8 cellular contexts compared by ENCODE assay signal in the genomic region with DNA sequence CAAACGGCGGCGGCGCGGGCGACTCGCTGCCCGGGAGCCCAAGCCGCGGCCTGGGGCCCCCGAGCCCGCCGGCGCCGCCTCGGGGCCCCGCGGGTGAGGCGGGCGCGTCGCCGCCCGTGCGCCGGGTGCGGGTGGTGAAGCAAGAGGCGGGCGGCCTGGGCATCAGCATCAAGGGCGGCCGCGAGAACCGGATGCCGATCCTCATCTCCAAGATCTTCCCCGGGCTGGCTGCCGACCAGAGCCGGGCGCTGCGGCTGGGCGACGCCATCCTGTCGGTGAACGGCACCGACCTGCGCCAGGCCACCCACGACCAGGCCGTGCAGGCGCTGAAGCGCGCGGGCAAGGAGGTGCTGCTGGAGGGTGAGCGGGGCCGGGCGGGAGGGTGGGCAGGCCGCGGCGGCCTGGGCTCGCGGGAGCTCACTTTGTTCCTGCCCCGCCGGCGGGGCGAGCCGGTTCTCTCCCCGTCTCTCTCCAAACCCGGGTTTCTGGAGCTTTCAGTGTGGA. TPM values are rescaled to one million over a fixed set of nuclear protein-coding genes. Genes with fewer than 3 reads are reported as not detected.
DNase-seq lines count a peak whose midpoint lies in the region; ATAC-seq, FAIRE-seq and TF ChIP-seq lines count a peak whose summit lies in the region.

No MANE protein-coding gene starts in this region.

- peaks cover 4% of the 10 kb centered on the region for H3K36me3 Mint-ChIP-seq in T-helper 17 cell (ENCODE audit: low read depth)

- H3K4me2 ChIP-seq in GM12878 (ENCODE audit: control insufficient read depth, insufficient read depth) (peak overlapping the region; percentile 94), skeletal muscle satellite cell (ENCODE audit: low read length) (peak overlapping the region; percentile 92)

- peak overlapping the region; percentile 94 for H3K27ac Mint-ChIP-seq in T-helper 17 cell

- H3K9ac ChIP-seq in GM12878 (ENCODE audit: control insufficient read depth, insufficient read depth, low read length) (peak overlapping the region; percentile 81), iPS-18a (ENCODE audit: low read length) (peak overlapping the region; percentile 82), skeletal muscle satellite cell (ENCODE audit: low read depth, low read length) (peak overlapping the region; percentile 83)

- FAIRE-seq in GM12878 (lab: Jason Lieb, UNC), result no peak

- H3K79me2 ChIP-seq in GM12878 (ENCODE audit: control insufficient read depth, insufficient read depth, low read length), result peaks cover 29% of the 10 kb centered on the region

- TF ChIP-seq CTCF in AG04449 (IDR thresholded peaks at IDR 0.05; ENCODE audit: insufficient read depth, low read length, missing control alignments), result no peak
- no peak for TF ChIP-seq CTCF in GM12878 (IDR thresholded peaks at IDR 0.05 in 2 of 3, conservative IDR thresholded peaks at IDR 0.05 in 1 of 3; ENCODE audit: control insufficient read depth in 2 of 3, extremely low read depth in 1 of 3, insufficient read depth in 1 of 3, low read depth in 3 of 3, low read length in 3 of 3)

- no peak for TF ChIP-seq RAD21 in GM12878 (IDR thresholded peaks at IDR 0.05; ENCODE audit: insufficient read depth, low read depth, low read length)

- under 1% methylated on average over 24 of the region's 66 CpGs for WGBS in GM12878 (ENCODE audit: insufficient coverage, insufficient replicate concordance, low lambda C conversion rate, missing lambda C conversion rate)

- CTCF ChIA-PET in AG04449 (lab: Yijun Ruan, JAX) (interaction anchor here (1.0 to 3.2 kb wide), 5 partner anchors 38 to 285 kb away, joined by 3 to 25 read pairs (median 5); no protein-coding TSS in a partner anchor), GM12878 (lab: Yijun Ruan, JAX) (interaction anchor here (0.6 to 3.5 kb wide), 3 partner anchors 37 to 352 kb away, joined by 3 to 14 read pairs (median 4); no protein-coding TSS in a partner anchor)

- DNase-seq in AG04449 (ENCODE audit: low read depth, low spot score) (no peak), T-helper 17 cell (peak; percentile 21 to 37 (median 32)), GM12878 (ENCODE audit: low read depth, low spot score) (no peak), inferior parietal cortex (ENCODE audit: extremely low spot score) (no peak)

- no peaks in the 10 kb centered on the region for H3K27me3 Mint-ChIP-seq in T-helper 17 cell

- TF ChIP-seq POLR2A in GM12878 (IDR thresholded peaks at IDR 0.05; ENCODE audit: low read depth, low read length), result no peak; the same call in 1 of the 2 replicates

- H3K4me3 ChIP-seq in AG04449 (ENCODE audit: low read depth, low read length) (peak overlapping the region; percentile 76), GM12878 (peak overlapping the region; percentile 88), iPS-18a (ENCODE audit: low read length) (peak overlapping the region; percentile 87), skeletal muscle satellite cell (ENCODE audit: low read length) (peak overlapping the region; percentile 92)

- intact Hi-C loops in GM12878 (cut with micrococcal nuclease; ENCODE audit: unreplicated experiment), result no loop called here

- no peaks in the 10 kb centered on the region for H3K27me3 ChIP-seq in GM12878 (replicated peaks in 1 of 2; ENCODE audit: control insufficient read depth in 2 of 2, insufficient read depth in 2 of 2, low read length in 1 of 2)
- H3K27me3 ChIP-seq in iPS-18a (ENCODE audit: control insufficient read depth, insufficient read depth, low read length), result peaks cover 5% of the 10 kb centered on the region
- no peaks in the 10 kb centered on the region for H3K27me3 ChIP-seq in skeletal muscle satellite cell (ENCODE audit: control insufficient read depth, insufficient read depth, low read length)

- H4K20me1 ChIP-seq in GM12878 (ENCODE audit: control insufficient read depth, insufficient read depth), result no peaks in the 10 kb centered on the region

- H3K9me3 ChIP-seq in T-helper 17 cell (ENCODE audit: control insufficient read depth, low read length, poor library complexity, severe bottlenecking) (no peaks in the 10 kb centered on the region), GM12878 (replicated peaks; ENCODE audit: control insufficient read depth, insufficient read depth, low read length) (no peaks in the 10 kb centered on the region), iPS-18a (ENCODE audit: control insufficient read depth, low read depth, low read length) (no peaks in the 10 kb centered on the region), skeletal muscle satellite cell (replicated peaks; ENCODE audit: low read length) (no peaks in the 10 kb centered on the region)

- H3K4me1 ChIP-seq in GM12878 (ENCODE audit: control insufficient read depth, insufficient read depth, low read length) (peaks cover 22% of the 10 kb centered on the region), iPS-18a (ENCODE audit: control insufficient read depth, low read depth, low read length) (peaks cover 12% of the 10 kb centered on the region), skeletal muscle satellite cell (ENCODE audit: control insufficient read depth, insufficient read depth, low read length) (peaks cover 40% of the 10 kb centered on the region)

- ATAC-seq in GM18861 (IDR thresholded peaks at IDR 0.05; ENCODE audit: unreplicated experiment), result peak; percentile 17
- ATAC-seq in HG03097 (IDR thresholded peaks at IDR 0.05; ENCODE audit: low FRiP score, unreplicated experiment), result peak; percentile 32
- peak; percentile 37 for ATAC-seq in T-helper 17 cell
- ATAC-seq in GM12878, result peak; percentile 43

- RAD21 ChIA-PET in GM12878 (lab: Charles Lee; ENCODE audit: unreplicated experiment), result interaction anchor here (0.6 to 2.1 kb wide), 4 partner anchors 11 to 143 kb away, joined by 3 to 7 read pairs (median 4); a partner anchor contains a TSS

- SMC1A ChIA-PET in GM12878 (lab: Charles Lee; ENCODE audit: uncharacterized antibody, unreplicated experiment), result interaction anchor here (0.8 to 2.2 kb wide), 7 partner anchors 18 to 101 kb away, joined by 3 to 10 read pairs (median 5); no protein-coding TSS in a partner anchor

- TSS peak; percentile 61 for BruUV-seq in GM12878 (replicated peaks; lab: Mats Ljungman, UMichigan)

- POLR2A ChIA-PET in AG04449 (lab: Yijun Ruan, JAX), result interaction anchor here (1.0 to 1.5 kb wide), 2 partner anchors 37 to 152 kb away, joined by 3 to 4 read pairs; a partner anchor contains a TSS
- POLR2A ChIA-PET in GM12878 (lab: Charles Lee), result interaction anchor here (1.0 to 3.0 kb wide), 4 partner anchors 11 to 430 kb away, joined by 3 to 13 read pairs (median 5); no protein-coding TSS in a partner anchor

- H3K27ac ChIP-seq in GM12878 (ENCODE audit: control insufficient read depth, insufficient read depth) (peak overlapping the region; percentile 90), iPS-18a (ENCODE audit: low read length) (no peak overlapping the region)

- peak overlapping the region; percentile 90 for H3K4me3 Mint-ChIP-seq in T-helper 17 cell

- H3K4me1 Mint-ChIP-seq in T-helper 17 cell, result peaks cover 37% of the 10 kb centered on the region

- no peak for TF ChIP-seq EP300 in GM12878 (IDR thresholded peaks at IDR 0.05; ENCODE audit: borderline replicate concordance in 1 of 2, control insufficient read depth in 1 of 2, low read depth in 2 of 2, low read length in 2 of 2)

- peak overlapping the region; percentile 92 for H2AFZ ChIP-seq in GM12878 (ENCODE audit: control insufficient read depth, low read depth, low read length)

- in situ Hi-C loops in GM12878 (cut with MboI), result no loop called here

- H3K36me3 ChIP-seq in GM12878 (ENCODE audit: control insufficient read depth in 2 of 2, insufficient read depth in 2 of 2, low read length in 1 of 2) (no peaks in the 10 kb centered on the region), iPS-18a (ENCODE audit: control insufficient read depth, low read depth, low read length) (no peaks in the 10 kb centered on the region), skeletal muscle satellite cell (ENCODE audit: insufficient read depth, low read length) (no peaks in the 10 kb centered on the region)

RNA-seq across cellular contexts. Expression of a gene that starts 0.5 kb away (rescaled TPM):
- total RNA-seq in T-helper 17 cell (10 to 100 TPM; 15.5 to 17.9 TPM), GM12878 (2014; rRNA removed) (5.2 and 6.9 TPM in 2 replicates), GM12878 (2014; rRNA removed; fragmentation: Illumina TruSeq; extraction: Trizol) (4.8 and 5.5 TPM in 2 replicates), GM12878 (2021) (12.7 and 15.7 TPM in 2 replicates)
- 4.0 and 5.5 TPM in 2 replicates for total RNA-seq in GM12878 (2013; cell fraction: nucleolus; rRNA removed)
- 1.5 TPM for polyA plus RNA-seq in GM12878 (2011; ENCODE audit: low read depth)
- polyA plus RNA-seq in GM12878 (2011; rRNA removed) (6.6 TPM in 2 replicates), GM12878 (2014; fragmentation: Illumina TruSeq; extraction: Trizol) (4.7 and 4.8 TPM in 2 replicates), GM12878 (2014; fragmentation: Nextera tagmentation; extraction: Ambion mirVana) (1 to 10 TPM; 1.2 to 1.4 TPM), GM12878 (2014; rRNA removed) (6.5 and 7.9 TPM in 2 replicates), GM12878 (2016; fragmentation: Nextera tagmentation; extraction: Ambion mirVana) (1 to 10 TPM; 1.3 to 2.2 TPM)
- 3.8 and 4.3 TPM in 2 replicates for polyA plus RNA-seq in GM12878 (2011; cell fraction: cytosol; rRNA removed)
- polyA plus RNA-seq in GM12878 (2011; cell fraction: nucleus; rRNA removed), result 7.3 and 7.5 TPM in 2 replicates
- polyA plus RNA-seq in GM12878 (2012), result 1.9 and 2.6 TPM in 2 replicates
- 6.2 and 7.2 TPM in 2 replicates for polyA minus RNA-seq in GM12878 (2011; rRNA and poly(A)+ RNA removed)
- 7.0 and 7.4 TPM in 2 replicates for polyA minus RNA-seq in GM12878 (2011; cell fraction: cytosol; rRNA and poly(A)+ RNA removed)
- 6.0 and 7.0 TPM in 2 replicates for polyA minus RNA-seq in GM12878 (2011; cell fraction: nucleus; rRNA and poly(A)+ RNA removed)
- total RNA-seq in skeletal muscle satellite cell (2012; rRNA removed), result 24.3 and 25.8 TPM in 2 replicates

RNA-seq across cellular contexts. Expression of a gene that starts 55.0 kb away (rescaled TPM):
- total RNA-seq in T-helper 17 cell (10 to 100 TPM; 29.4 to 47.2 TPM), GM12878 (2014; rRNA removed) (32.4 and 34.6 TPM in 2 replicates), GM12878 (2014; rRNA removed; fragmentation: Illumina TruSeq; extraction: Trizol) (30.9 and 32.5 TPM in 2 replicates), GM12878 (2021) (80.9 and 82.2 TPM in 2 replicates)
- total RNA-seq in GM12878 (2013; cell fraction: nucleolus; rRNA removed), result 38.2 and 39.3 TPM in 2 replicates
- polyA plus RNA-seq in GM12878 (2011; ENCODE audit: low read depth), result 37.1 TPM
- polyA plus RNA-seq in GM12878 (2011; rRNA removed) (84.0 and 101 TPM in 2 replicates), GM12878 (2014; fragmentation: Illumina TruSeq; extraction: Trizol) (97.7 and 111 TPM in 2 replicates), GM12878 (2014; fragmentation: Nextera tagmentation; extraction: Ambion mirVana) (10 to 100 TPM; 52.5 to 85.8 TPM), GM12878 (2014; rRNA removed) (67.5 and 73.4 TPM in 2 replicates), GM12878 (2016; fragmentation: Nextera tagmentation; extraction: Ambion mirVana) (100 to 1,000 TPM; 126 to 131 TPM)
- polyA plus RNA-seq in GM12878 (2011; cell fraction: cytosol; rRNA removed), result 78.8 and 86.9 TPM in 2 replicates
- 75.7 and 80.1 TPM in 2 replicates for polyA plus RNA-seq in GM12878 (2011; cell fraction: nucleus; rRNA removed)
- 38.1 and 42.2 TPM in 2 replicates for polyA plus RNA-seq in GM12878 (2012)
- 133 and 164 TPM in 2 replicates for polyA minus RNA-seq in GM12878 (2011; rRNA and poly(A)+ RNA removed)
- 25.5 and 45.0 TPM in 2 replicates for polyA minus RNA-seq in GM12878 (2011; cell fraction: cytosol; rRNA and poly(A)+ RNA removed)
- 21.5 and 43.9 TPM in 2 replicates for polyA minus RNA-seq in GM12878 (2011; cell fraction: nucleus; rRNA and poly(A)+ RNA removed)
- 18.3 and 22.5 TPM in 2 replicates for total RNA-seq in skeletal muscle satellite cell (2012; rRNA removed)

RNA-seq across cellular contexts. Expression of a gene that starts 55.1 kb away (rescaled TPM):
- total RNA-seq in T-helper 17 cell (10 to 100 TPM; 66.1 to 68.5 TPM), GM12878 (2014; rRNA removed) (42.0 and 44.1 TPM in 2 replicates), GM12878 (2014; rRNA removed; fragmentation: Illumina TruSeq; extraction: Trizol) (91.6 and 93.4 TPM in 2 replicates), GM12878 (2021) (130 and 133 TPM in 2 replicates)
- total RNA-seq in GM12878 (2013; cell fraction: nucleolus; rRNA removed), result 47.3 and 60.4 TPM in 2 replicates
- polyA plus RNA-seq in GM12878 (2011; ENCODE audit: low read depth), result 55.6 TPM
- polyA plus RNA-seq in GM12878 (2011; rRNA removed) (78.0 and 121 TPM in 2 replicates), GM12878 (2014; fragmentation: Illumina TruSeq; extraction: Trizol) (136 and 159 TPM in 2 replicates), GM12878 (2014; fragmentation: Nextera tagmentation; extraction: Ambion mirVana) (10 to 100 TPM; 18.5 to 52.7 TPM), GM12878 (2014; rRNA removed) (146 and 153 TPM in 2 replicates), GM12878 (2016; fragmentation: Nextera tagmentation; extraction: Ambion mirVana) (100 to 1,000 TPM; 101 to 103 TPM)
- 164 and 178 TPM in 2 replicates for polyA plus RNA-seq in GM12878 (2011; cell fraction: cytosol; rRNA removed)
- 64.6 and 64.7 TPM in 2 replicates for polyA plus RNA-seq in GM12878 (2011; cell fraction: nucleus; rRNA removed)
- polyA plus RNA-seq in GM12878 (2012), result 67.6 and 70.3 TPM in 2 replicates
- polyA minus RNA-seq in GM12878 (2011; rRNA and poly(A)+ RNA removed), result 65.8 and 129 TPM in 2 replicates
- 37.8 and 41.9 TPM in 2 replicates for polyA minus RNA-seq in GM12878 (2011; cell fraction: cytosol; rRNA and poly(A)+ RNA removed)
- polyA minus RNA-seq in GM12878 (2011; cell fraction: nucleus; rRNA and poly(A)+ RNA removed), result 14.6 and 21.5 TPM in 2 replicates
- total RNA-seq in skeletal muscle satellite cell (2012; rRNA removed), result 67.4 and 83.0 TPM in 2 replicates

Comparison
In these comparisons a context has a peak if more than half of its experiments do, and no peak if none do; other contexts are left out.
1. DNase-seq: peak in T-helper 17 cell (3 of 3); none in AG04449 (single experiment), GM12878 (single experiment) and inferior parietal cortex (single experiment).
2. Peak in every context shown above with its lines, with median percentiles within 50 percentile points of each other: H3K4me3 ChIP-seq, ATAC-seq and H3K9ac ChIP-seq.